ENCODE assay signal across 7 cellular contexts in genomic region chr17:61411944-61412859, GRCh38. TPM values are rescaled to one million over a fixed set of nuclear protein-coding genes. Genes with fewer than 3 reads are reported as not detected.
A peak's percentile ranks its signal among the peaks of the same experiment; 100 is the strongest.
DNase-seq lines count a peak whose midpoint lies in the region; ATAC-seq, FAIRE-seq and TF ChIP-seq lines count a peak whose summit lies in the region.

No MANE protein-coding gene starts in this region.

- FAIRE-seq in bronchial epithelial cell (lab: Jason Lieb, UNC), result no peak

- H3K4me3 ChIP-seq in bronchial epithelial cell (ENCODE audit: low read depth, low read length) (peak overlapping the region; percentile 51), spleen (peak overlapping the region; percentile 28 to 75 (median 60))

- intact Hi-C loops in spleen (cut with DNase I; ENCODE audit: low total_unique reads), result loop anchor here (10.0 kb wide), 1 partner anchor 687 kb away; no protein-coding TSS in a partner anchor

- TF ChIP-seq POLR2A in spleen (IDR thresholded peaks at IDR 0.05), result no peak

- ATAC-seq in GM18502 (IDR thresholded peaks at IDR 0.05; ENCODE audit: poor library complexity, unreplicated experiment) (peak; percentile 67), HG02938 (IDR thresholded peaks at IDR 0.05; ENCODE audit: unreplicated experiment) (peak; percentile 70)

- H3K36me3 ChIP-seq in bronchial epithelial cell (ENCODE audit: control insufficient read depth, insufficient read depth, low read length), result no peaks in the 10 kb centered on the region
- H3K36me3 ChIP-seq in spleen, result peaks cover 0 to 13% (median 0%) of the 10 kb centered on the region in 6 donors

- H3K9me3 ChIP-seq in spleen, result no peaks in the 10 kb centered on the region

- peak overlapping the region; percentile 92 for H3K27ac ChIP-seq in VCaP
- H3K27ac ChIP-seq in spleen, result peak overlapping the region; percentile 43 to 84 (median 76)

- H3K4me1 ChIP-seq in spleen, result peaks cover 31 to 87% (median 70%) of the 10 kb centered on the region in 6 donors

- TF ChIP-seq CTCF in VCaP (conservative IDR thresholded peaks at IDR 0.05) (peak; percentile 98), bronchial epithelial cell (IDR thresholded peaks at IDR 0.05; ENCODE audit: insufficient read depth, low read length, severe bottlenecking) (peak; percentile 97), spleen (IDR thresholded peaks at IDR 0.05 in 8 of 11, conservative IDR thresholded peaks at IDR 0.05 in 3 of 11) (peak; percentile 90 to 100 (median 98))

- DNase-seq in NCI-H2081 (lab: John Stamatoyannopoulos, UW) (peak; percentile 79 to 86), bronchial epithelial cell (ENCODE audit: low read depth) (peak; percentile 44), inferior parietal cortex (ENCODE audit: extremely low spot score) (peak; percentile 81), spleen (peak; percentile 95)

- WGBS in spleen, 5 donors, result 1% methylated on average over 39 to 83 of the region's 83 CpGs

- H3K27me3 ChIP-seq in bronchial epithelial cell (ENCODE audit: control insufficient read depth, insufficient read depth, low read length), result peaks cover 14% of the 10 kb centered on the region
- peaks cover 3 to 93% (median 64%) of the 10 kb centered on the region in 7 donors for H3K27me3 ChIP-seq in spleen (replicated peaks in 1 of 7)

RNA-seq across cellular contexts. Expression of gene TBX2, which starts 12.6 kb away (rescaled TPM):
- total RNA-seq in bronchial epithelial cell (0.26 TPM in 1 of 2 replicates, not detected in the other), spleen (10 to 100 TPM; 10.1 to 57.6 (median 32.8) TPM)
- polyA plus RNA-seq in spleen, result 10 to 100 TPM in 2 of 3 donors, 1 to 10 TPM in 1; 6.4 to 21.0 (median 10.9) TPM

RNA-seq across cellular contexts. Expression of gene TBX4, which starts 40.0 kb away (rescaled TPM):
- total RNA-seq in bronchial epithelial cell (not detected in 2 replicates), spleen (not detected)
- polyA plus RNA-seq in spleen, result not detected

Comparison
In these comparisons a context has a peak if more than half of its experiments do, and no peak if none do; other contexts are left out.
1. Peak in every context shown above with its lines: DNase-seq, ATAC-seq, H3K4me3 ChIP-seq and H3K27ac ChIP-seq.
2. DNase-seq: peak in every context shown above with its lines; median percentile 95 in spleen; 82 in NCI-H2081; 81 in inferior parietal cortex; 44 in bronchial epithelial cell.